Comparison of ENCODE assay signal across 8 cellular contexts in the genomic region with DNA sequence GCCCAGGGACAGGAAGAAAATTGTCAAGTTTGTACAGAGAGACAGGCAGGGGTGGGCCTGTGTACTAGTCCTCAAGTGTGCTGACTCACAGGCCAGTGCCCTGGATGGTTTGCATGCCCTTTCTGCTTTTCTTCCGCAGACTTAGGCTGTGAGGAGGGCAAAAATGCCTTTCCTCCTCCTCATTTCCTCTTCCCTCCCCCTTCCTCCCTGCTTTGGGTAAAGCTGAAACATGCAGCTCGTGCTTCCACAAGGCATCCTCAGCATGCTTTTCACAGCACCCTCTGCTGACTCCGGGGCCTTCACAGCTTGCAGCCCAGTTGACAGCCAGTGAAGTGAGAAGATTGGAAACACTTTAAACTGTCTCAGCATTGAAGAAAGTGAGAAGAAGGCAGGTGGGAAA.
DNase-seq lines count a peak whose midpoint lies in the region; ATAC-seq and TF ChIP-seq lines count a peak whose summit lies in the region.

No MANE protein-coding gene starts in this region.

- CTCF ChIA-PET in WTC11 (lab: Charles Lee), result interaction anchor here (0.9 to 1.0 kb wide), 2 partner anchors 132 to 336 kb away, joined by 3 read pairs; no protein-coding TSS in a partner anchor

- peak overlapping the region; percentile 73 for H3K9ac ChIP-seq in skeletal muscle satellite cell (ENCODE audit: low read depth, low read length)

- no peaks in the 10 kb centered on the region for H3K9me3 Mint-ChIP-seq in HFFc6
- no peaks in the 10 kb centered on the region for H3K9me3 Mint-ChIP-seq in WTC11
- H3K9me3 Mint-ChIP-seq in activated T-helper 1 cell treated with anti-CD3 and anti-CD28 coated beads, Interleukin-12 subunit alpha, Interleukin-12 subunit beta, Interleukin-2, Interleukin-4 antibody, amounts not matched to agents 30 ng/mL and 10 ng/mL and 1 ng/mL, durations not matched to agents 14 hours and 24 hours and 36 hours, result no peaks in the 10 kb centered on the region

- ATAC-seq in WTC11, result peak; percentile 92

- TF ChIP-seq EP300 in stomach (IDR thresholded peaks at IDR 0.05), result no peak

- H3K4me1 Mint-ChIP-seq in HFFc6 (ENCODE audit: low read depth) (peaks cover 14% of the 10 kb centered on the region), WTC11 (peaks cover 31% of the 10 kb centered on the region)
- H3K4me1 Mint-ChIP-seq in activated T-helper 1 cell treated with anti-CD3 and anti-CD28 coated beads, Interleukin-12 subunit alpha, Interleukin-12 subunit beta, Interleukin-2, Interleukin-4 antibody, amounts not matched to agents 30 ng/mL and 10 ng/mL and 1 ng/mL, durations not matched to agents 14 hours and 24 hours and 36 hours (ENCODE audit: low read depth), result no peaks in the 10 kb centered on the region

- H3K36me3 Mint-ChIP-seq in HFFc6 (ENCODE audit: low read depth) (no peaks in the 10 kb centered on the region), WTC11 (no peaks in the 10 kb centered on the region)
- no peaks in the 10 kb centered on the region for H3K36me3 Mint-ChIP-seq in activated T-helper 1 cell treated with anti-CD3 and anti-CD28 coated beads, Interleukin-12 subunit alpha, Interleukin-12 subunit beta, Interleukin-2, Interleukin-4 antibody, amounts not matched to agents 30 ng/mL and 10 ng/mL and 1 ng/mL, durations not matched to agents 14 hours and 24 hours and 36 hours (ENCODE audit: low read depth)

- POLR2A ChIA-PET in WTC11 (lab: Charles Lee), result no interaction called here

- 11 to 22% (median 16%) methylated on average over 3 of the region's 3 CpGs for WGBS in stomach, 5 donors

- H3K36me3 ChIP-seq in right atrium auricular region (no peaks in the 10 kb centered on the region), skeletal muscle satellite cell (ENCODE audit: insufficient read depth, low read length) (no peaks in the 10 kb centered on the region), stomach (no peaks in the 10 kb centered on the region)

- H3K27ac Mint-ChIP-seq in HFFc6 (no peak overlapping the region), WTC11 (no peak overlapping the region)
- no peak overlapping the region for H3K27ac Mint-ChIP-seq in activated T-helper 1 cell treated with anti-CD3 and anti-CD28 coated beads, Interleukin-12 subunit alpha, Interleukin-12 subunit beta, Interleukin-2, Interleukin-4 antibody, amounts not matched to agents 30 ng/mL and 10 ng/mL and 1 ng/mL, durations not matched to agents 14 hours and 24 hours and 36 hours

- H3K27ac ChIP-seq in right atrium auricular region (peak overlapping the region; percentile 10 to 13), stomach (no peak overlapping the region)

- H3K4me3 Mint-ChIP-seq in HFFc6 (no peak overlapping the region), WTC11 (no peak overlapping the region)
- no peak overlapping the region for H3K4me3 Mint-ChIP-seq in activated T-helper 1 cell treated with anti-CD3 and anti-CD28 coated beads, Interleukin-12 subunit alpha, Interleukin-12 subunit beta, Interleukin-2, Interleukin-4 antibody, amounts not matched to agents 30 ng/mL and 10 ng/mL and 1 ng/mL, durations not matched to agents 14 hours and 24 hours and 36 hours

- H3K4me1 ChIP-seq in right atrium auricular region (peaks cover 0 to 46% of the 10 kb centered on the region in 2 donors), skeletal muscle satellite cell (ENCODE audit: control insufficient read depth, insufficient read depth, low read length) (peaks cover 77% of the 10 kb centered on the region), stomach (no peaks in the 10 kb centered on the region)

- TF ChIP-seq POLR2A in stomach (IDR thresholded peaks at IDR 0.05), result no peak

- no peaks in the 10 kb centered on the region for H3K27me3 ChIP-seq in right atrium auricular region
- no peaks in the 10 kb centered on the region for H3K27me3 ChIP-seq in skeletal muscle satellite cell (ENCODE audit: control insufficient read depth, insufficient read depth, low read length)
- no peaks in the 10 kb centered on the region for H3K27me3 ChIP-seq in stomach

- intact Hi-C loops in stomach (cut with DNase I; ENCODE audit: low total_unique reads), result no loop called here
- intact Hi-C loops in activated T-helper 1 cell treated with anti-CD3 and anti-CD28 coated beads, Interleukin-12 subunit alpha, Interleukin-12 subunit beta, Interleukin-2, Interleukin-4 antibody, amounts not matched to agents 30 ng/mL and 10 ng/mL and 1 ng/mL, durations not matched to agents 14 hours and 24 hours and 36 hours (cut with micrococcal nuclease), result no loop called here

- TF ChIP-seq CTCF in HFFc6 (IDR thresholded peaks at IDR 0.05) (peak; percentile 61), WTC11 (IDR thresholded peaks at IDR 0.05) (no peak), right atrium auricular region (IDR thresholded peaks at IDR 0.05) (no peak), stomach (IDR thresholded peaks at IDR 0.05) (no peak)

- H3K27me3 Mint-ChIP-seq in HFFc6 (ENCODE audit: insufficient read depth) (no peaks in the 10 kb centered on the region), WTC11 (ENCODE audit: low read depth) (no peaks in the 10 kb centered on the region)
- H3K27me3 Mint-ChIP-seq in activated T-helper 1 cell treated with anti-CD3 and anti-CD28 coated beads, Interleukin-12 subunit alpha, Interleukin-12 subunit beta, Interleukin-2, Interleukin-4 antibody, amounts not matched to agents 30 ng/mL and 10 ng/mL and 1 ng/mL, durations not matched to agents 14 hours and 24 hours and 36 hours (ENCODE audit: insufficient read depth), result peaks cover 3% of the 10 kb centered on the region

- H3K4me3 ChIP-seq in right atrium auricular region (no peak overlapping the region), skeletal muscle satellite cell (ENCODE audit: low read length) (peak overlapping the region; percentile 19), stomach (no peak overlapping the region)

- DNase-seq in HFFc6, result peak; percentile 97
- DNase-seq in WTC11 (ENCODE audit: low spot score), result peak; percentile 32
- no peak for DNase-seq in right atrium auricular region (ENCODE audit: low spot score)
- DNase-seq in stomach, result no peak
- no peak for DNase-seq in activated T-helper 1 cell treated with anti-CD3 and anti-CD28 coated beads, Interleukin-12 subunit alpha, Interleukin-12 subunit beta, Interleukin-2, Interleukin-4 antibody, amounts not matched to agents 30 ng/mL and 10 ng/mL and 1 ng/mL, durations not matched to agents 14 hours and 24 hours and 36 hours (ENCODE audit: low spot score)
- DNase-seq in HuH-7 (ENCODE audit: low spot score), result no peak
- no peak for DNase-seq in effector CD4-positive, alpha-beta T cell

- peak overlapping the region; percentile 52 for H3K4me2 ChIP-seq in skeletal muscle satellite cell (ENCODE audit: low read length)

- H3K9me3 ChIP-seq in right atrium auricular region (no peaks in the 10 kb centered on the region), skeletal muscle satellite cell (replicated peaks; ENCODE audit: low read length) (no peaks in the 10 kb centered on the region), stomach (no peaks in the 10 kb centered on the region)

TF ChIP-seq in WTC11, 78 proteins besides CTCF, POLR2A, EP300 and RAD21 (continues in another document):
- no peak for TF ChIP-seq E2F4 (CRISPR knock-in tag; IDR thresholded peaks at IDR 0.05; ENCODE audit: borderline replicate concordance, low read depth)
- TF ChIP-seq, protein P1, sequence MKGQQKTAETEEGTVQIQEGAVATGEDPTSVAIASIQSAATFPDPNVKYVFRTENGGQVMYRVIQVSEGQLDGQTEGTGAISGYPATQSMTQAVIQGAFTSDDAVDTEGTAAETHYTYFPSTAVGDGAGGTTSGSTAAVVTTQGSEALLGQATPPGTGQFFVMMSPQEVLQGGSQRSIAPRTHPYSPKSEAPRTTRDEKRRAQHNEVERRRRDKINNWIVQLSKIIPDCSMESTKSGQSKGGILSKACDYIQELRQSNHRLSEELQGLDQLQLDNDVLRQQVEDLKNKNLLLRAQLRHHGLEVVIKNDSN (CRISPR knock-in tag; IDR thresholded peaks at IDR 0.05), result no peak
- TF ChIP-seq NR3C1 (CRISPR knock-in tag; conservative IDR thresholded peaks at IDR 0.05; ENCODE audit: low read depth), result no peak
- TF ChIP-seq KAT7 (CRISPR knock-in tag; IDR thresholded peaks at IDR 0.05; ENCODE audit: borderline replicate concordance), result no peak
- no peak for TF ChIP-seq ZNF671 (CRISPR knock-in tag; IDR thresholded peaks at IDR 0.05)
- no peak for TF ChIP-seq JUN (CRISPR knock-in tag; IDR thresholded peaks at IDR 0.05)
- TF ChIP-seq CBFB (CRISPR knock-in tag; IDR thresholded peaks at IDR 0.05; ENCODE audit: low read depth), result no peak
- TF ChIP-seq ZNF425 (CRISPR knock-in tag; conservative IDR thresholded peaks at IDR 0.05), result no peak
- TF ChIP-seq ELF4 (CRISPR knock-in tag; IDR thresholded peaks at IDR 0.05; ENCODE audit: low read depth), result no peak
- TF ChIP-seq CREM (CRISPR knock-in tag; IDR thresholded peaks at IDR 0.05), result no peak

Comparison
In these comparisons a context has a peak if more than half of its experiments do, and no peak if none do; other contexts are left out.
1. DNase-seq: peak in HFFc6 (single experiment) and WTC11 (single experiment); none in right atrium auricular region (single experiment), stomach (single experiment), activated T-helper 1 cell treated with anti-CD3 and anti-CD28 coated beads, Interleukin-12 subunit alpha, Interleukin-12 subunit beta, Interleukin-2, Interleukin-4 antibody, amounts not matched to agents 30 ng/mL and 10 ng/mL and 1 ng/mL, durations not matched to agents 14 hours and 24 hours and 36 hours (single experiment), HuH-7 (single experiment) and effector CD4-positive, alpha-beta T cell (single experiment).
2. H3K27ac ChIP-seq: peak in right atrium auricular region (2 of 2); none in stomach (0 of 5).